ENCODE assay signal across 1 cellular context in the genomic region with DNA sequence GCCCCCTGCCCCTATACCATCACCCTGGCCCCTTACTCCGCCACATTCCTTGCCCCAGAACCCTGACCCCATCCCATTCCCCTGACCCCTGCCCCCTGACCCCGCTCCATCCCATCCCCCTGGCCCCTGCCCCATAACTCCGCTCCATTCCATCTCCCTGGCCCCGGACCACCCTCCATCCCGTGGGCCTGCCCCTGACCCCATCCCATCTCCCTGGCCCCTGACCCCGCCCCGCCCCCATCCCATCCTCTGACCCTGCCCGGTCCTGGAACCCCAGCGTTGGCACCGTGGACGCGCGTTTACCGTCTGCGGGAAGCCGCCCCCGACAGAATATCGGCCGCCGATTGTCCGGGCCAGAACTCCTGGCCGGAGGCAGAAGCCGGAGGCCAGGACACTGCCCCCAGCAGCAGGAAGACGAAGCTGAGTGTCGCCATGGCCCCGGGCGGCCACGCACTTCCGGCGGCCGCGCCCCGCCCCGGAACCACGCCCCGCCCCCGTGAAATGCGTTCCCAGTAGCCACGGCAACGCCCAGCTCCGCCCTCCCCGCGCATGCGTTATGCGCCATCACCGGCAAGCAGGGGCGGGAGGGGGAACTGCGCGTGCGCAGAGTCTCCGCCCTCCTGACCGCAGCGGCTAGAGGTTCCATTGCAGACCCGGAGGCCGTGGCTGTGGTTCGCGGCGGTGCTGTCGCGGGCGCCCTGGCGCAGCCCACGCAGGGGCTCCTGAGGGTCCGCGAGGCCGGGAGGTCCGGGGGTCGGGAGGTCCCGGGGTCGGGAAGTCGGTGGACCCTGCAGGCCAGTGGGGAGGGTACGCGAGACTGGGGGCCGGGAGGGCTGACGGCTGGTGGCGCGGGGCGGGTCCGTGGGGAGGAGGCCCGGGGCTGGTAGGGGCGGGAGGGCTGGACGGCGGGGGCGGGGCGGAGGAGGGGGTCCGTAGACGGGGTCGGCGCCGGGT.
TF ChIP-seq lines count a peak whose summit lies in the region.

TSS of gene POFUT2 (minus strand) at position 458 of the 954 bp plus-strand sequence. CDS start at position 434, 24 bp downstream.

TF ChIP-seq in HepG2, 621 proteins besides CTCF, POLR2A, EP300 and RAD21 (continues in another document):
- TF ChIP-seq ZNF354B (CRISPR knock-in tag; IDR thresholded peaks at IDR 0.05), result no peak
- no peak for TF ChIP-seq CBX2 (IDR thresholded peaks at IDR 0.05; ENCODE audit: low read depth, low read length)
- no peak for TF ChIP-seq CBX2 (CRISPR knock-in tag; IDR thresholded peaks at IDR 0.05; ENCODE audit: low read depth)
- TF ChIP-seq ZNF20 (CRISPR knock-in tag; IDR thresholded peaks at IDR 0.05), result no peak
- TF ChIP-seq ZNF318 (CRISPR knock-in tag; IDR thresholded peaks at IDR 0.05), result no peak
- TF ChIP-seq ZSCAN30 (CRISPR knock-in tag; IDR thresholded peaks at IDR 0.05), result no peak
- TF ChIP-seq ZNF30 (CRISPR knock-in tag; IDR thresholded peaks at IDR 0.05), result no peak
- no peak for TF ChIP-seq ZNF841 (CRISPR knock-in tag; IDR thresholded peaks at IDR 0.05; ENCODE audit: borderline replicate concordance)
- TF ChIP-seq ZNF44 (CRISPR knock-in tag; IDR thresholded peaks at IDR 0.05), result no peak
- TF ChIP-seq ZNF281 (CRISPR knock-in tag; IDR thresholded peaks at IDR 0.05; ENCODE audit: borderline replicate concordance), result no peak
- TF ChIP-seq FOXO1 (CRISPR knock-in tag; IDR thresholded peaks at IDR 0.05), result no peak
- no peak for TF ChIP-seq NCOA5 (CRISPR knock-in tag; IDR thresholded peaks at IDR 0.05)
- TF ChIP-seq ZNF451 (CRISPR knock-in tag; IDR thresholded peaks at IDR 0.05), result 0 out of 2 replicates have a peak, but pooled peaks have one; percentile 52
- no peak for TF ChIP-seq PREB (CRISPR knock-in tag; IDR thresholded peaks at IDR 0.05)
- no peak for TF ChIP-seq ZSCAN21 (CRISPR knock-in tag; IDR thresholded peaks at IDR 0.05; ENCODE audit: borderline replicate concordance)
- TF ChIP-seq, protein P1, sequence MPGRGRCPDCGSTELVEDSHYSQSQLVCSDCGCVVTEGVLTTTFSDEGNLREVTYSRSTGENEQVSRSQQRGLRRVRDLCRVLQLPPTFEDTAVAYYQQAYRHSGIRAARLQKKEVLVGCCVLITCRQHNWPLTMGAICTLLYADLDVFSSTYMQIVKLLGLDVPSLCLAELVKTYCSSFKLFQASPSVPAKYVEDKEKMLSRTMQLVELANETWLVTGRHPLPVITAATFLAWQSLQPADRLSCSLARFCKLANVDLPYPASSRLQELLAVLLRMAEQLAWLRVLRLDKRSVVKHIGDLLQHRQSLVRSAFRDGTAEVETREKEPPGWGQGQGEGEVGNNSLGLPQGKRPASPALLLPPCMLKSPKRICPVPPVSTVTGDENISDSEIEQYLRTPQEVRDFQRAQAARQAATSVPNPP (CRISPR knock-in tag; IDR thresholded peaks at IDR 0.05), result no peak
- TF ChIP-seq SALL2 (CRISPR knock-in tag; IDR thresholded peaks at IDR 0.05), result no peak; the same call in 1 of the 2 replicates
- no peak for TF ChIP-seq XRCC5 (optimal IDR thresholded peaks at IDR 0.05; ENCODE audit: low read length)
- no peak for TF ChIP-seq ZNF639 (CRISPR knock-in tag; conservative IDR thresholded peaks at IDR 0.05)
- no peak for TF ChIP-seq NCOA1 (CRISPR knock-in tag; IDR thresholded peaks at IDR 0.05)
- no peak for TF ChIP-seq ZNF557 (CRISPR knock-in tag; IDR thresholded peaks at IDR 0.05)
- no peak for TF ChIP-seq RCOR2 (CRISPR knock-in tag; IDR thresholded peaks at IDR 0.05)
- peak; percentile 62 for TF ChIP-seq MAZ (IDR thresholded peaks at IDR 0.05; ENCODE audit: borderline replicate concordance, low read depth, low read length)
- peak; percentile 45; the same call in 1 of the 2 replicates for TF ChIP-seq MAZ (CRISPR knock-in tag; IDR thresholded peaks at IDR 0.05; ENCODE audit: low read depth)
- TF ChIP-seq ZNF12 (CRISPR knock-in tag; IDR thresholded peaks at IDR 0.05), result no peak
- TF ChIP-seq IKZF1 (IDR thresholded peaks at IDR 0.05), result no peak
- no peak for TF ChIP-seq ZNF121 (CRISPR knock-in tag; IDR thresholded peaks at IDR 0.05)
- TF ChIP-seq ZNF781 (CRISPR knock-in tag; IDR thresholded peaks at IDR 0.05; ENCODE audit: borderline replicate concordance, not compliant biosample characterization), result no peak
- TF ChIP-seq NBN (conservative IDR thresholded peaks at IDR 0.05), result no peak
- TF ChIP-seq SKI (IDR thresholded peaks at IDR 0.05; ENCODE audit: partially characterized antibody), result peak; percentile 16
- 0 out of 2 replicates have a peak, but pooled peaks have one; percentile 24 for TF ChIP-seq REL (CRISPR knock-in tag; conservative IDR thresholded peaks at IDR 0.05)
- TF ChIP-seq EZH2 (conservative IDR thresholded peaks at IDR 0.05; ENCODE audit: low read depth, low read length), result no peak
- TF ChIP-seq FOSL2 (CRISPR knock-in tag; IDR thresholded peaks at IDR 0.05), result no peak
- TF ChIP-seq U2AF2 (IDR thresholded peaks at IDR 0.05; ENCODE audit: low read depth, low read length), result peak; percentile 85; the same call in 1 of the 2 replicates
- no peak for TF ChIP-seq BRD4 (CRISPR knock-in tag; IDR thresholded peaks at IDR 0.05)
- TF ChIP-seq FIP1L1 (IDR thresholded peaks at IDR 0.05; ENCODE audit: borderline replicate concordance, insufficient read depth, low read depth, low read length), result no peak
- TF ChIP-seq SNAPC2 (CRISPR knock-in tag; IDR thresholded peaks at IDR 0.05), result no peak
- TF ChIP-seq POLR2AphosphoS5 (IDR thresholded peaks at IDR 0.05; ENCODE audit: low read depth, low read length), result peak; percentile 88
- TF ChIP-seq, protein P2, sequence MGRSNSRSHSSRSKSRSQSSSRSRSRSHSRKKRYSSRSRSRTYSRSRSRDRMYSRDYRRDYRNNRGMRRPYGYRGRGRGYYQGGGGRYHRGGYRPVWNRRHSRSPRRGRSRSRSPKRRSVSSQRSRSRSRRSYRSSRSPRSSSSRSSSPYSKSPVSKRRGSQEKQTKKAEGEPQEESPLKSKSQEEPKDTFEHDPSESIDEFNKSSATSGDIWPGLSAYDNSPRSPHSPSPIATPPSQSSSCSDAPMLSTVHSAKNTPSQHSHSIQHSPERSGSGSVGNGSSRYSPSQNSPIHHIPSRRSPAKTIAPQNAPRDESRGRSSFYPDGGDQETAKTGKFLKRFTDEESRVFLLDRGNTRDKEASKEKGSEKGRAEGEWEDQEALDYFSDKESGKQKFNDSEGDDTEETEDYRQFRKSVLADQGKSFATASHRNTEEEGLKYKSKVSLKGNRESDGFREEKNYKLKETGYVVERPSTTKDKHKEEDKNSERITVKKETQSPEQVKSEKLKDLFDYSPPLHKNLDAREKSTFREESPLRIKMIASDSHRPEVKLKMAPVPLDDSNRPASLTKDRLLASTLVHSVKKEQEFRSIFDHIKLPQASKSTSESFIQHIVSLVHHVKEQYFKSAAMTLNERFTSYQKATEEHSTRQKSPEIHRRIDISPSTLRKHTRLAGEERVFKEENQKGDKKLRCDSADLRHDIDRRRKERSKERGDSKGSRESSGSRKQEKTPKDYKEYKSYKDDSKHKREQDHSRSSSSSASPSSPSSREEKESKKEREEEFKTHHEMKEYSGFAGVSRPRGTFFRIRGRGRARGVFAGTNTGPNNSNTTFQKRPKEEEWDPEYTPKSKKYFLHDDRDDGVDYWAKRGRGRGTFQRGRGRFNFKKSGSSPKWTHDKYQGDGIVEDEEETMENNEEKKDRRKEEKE (IDR thresholded peaks at IDR 0.05), result no peak
- TF ChIP-seq NPAS2 (CRISPR knock-in tag; IDR thresholded peaks at IDR 0.05; ENCODE audit: borderline replicate concordance), result no peak
- TF ChIP-seq HNF4A (CRISPR knock-in tag; IDR thresholded peaks at IDR 0.05), result no peak
- TF ChIP-seq FOXA3 (CRISPR knock-in tag; IDR thresholded peaks at IDR 0.05), result 0 out of 2 replicates have a peak, but pooled peaks have one; percentile 15
- no peak for TF ChIP-seq E2F2 (CRISPR knock-in tag; IDR thresholded peaks at IDR 0.05; ENCODE audit: borderline replicate concordance)
